24 cellular contexts compared by ENCODE assay signal in the genomic region with DNA sequence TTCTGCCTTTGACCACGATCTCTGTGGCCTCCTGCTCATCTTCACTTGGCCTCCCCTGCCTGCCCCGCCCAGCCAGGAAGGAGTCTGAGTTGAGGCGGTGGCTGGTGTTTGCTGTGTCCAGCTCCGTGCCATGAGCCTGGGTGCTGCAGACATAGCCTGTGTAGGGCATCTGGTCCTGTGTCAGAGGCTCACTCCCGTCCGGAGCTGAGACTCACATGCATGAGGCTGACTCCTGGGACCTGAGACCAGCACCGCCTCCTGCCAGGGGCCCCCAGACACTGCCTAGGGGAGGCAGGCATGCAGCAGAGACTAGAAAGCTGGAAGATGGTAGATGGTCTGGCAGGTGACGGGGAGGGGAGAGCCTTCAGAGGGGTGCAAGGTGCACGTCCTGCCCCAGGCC. TPM values are rescaled to one million over a fixed set of nuclear protein-coding genes. Genes with fewer than 3 reads are reported as not detected.
DNase-seq lines count a peak whose midpoint lies in the region; ATAC-seq and TF ChIP-seq lines count a peak whose summit lies in the region.
"Had no signal": no experiment of that assay in that cellular context is flagged by ENCODE, and none has a peak within 500 bp of the region (broad histone marks: within the 10 kb centered on the region; RNA-seq: fewer than 3 reads in every experiment).

No MANE protein-coding gene starts in this region.

- no peak overlapping the region for H3K27ac Mint-ChIP-seq in chondrocyte (ENCODE audit: unreplicated experiment)
- H3K27ac Mint-ChIP-seq: CD4-positive, alpha-beta T cell; CD8-positive, alpha-beta memory T cell; HFFc6 had no signal

- no peak for TF ChIP-seq CTCF in chondrocyte (IDR thresholded peaks at IDR 0.05)
- no peak for TF ChIP-seq CTCF in lower lobe of right lung (IDR thresholded peaks at IDR 0.05)
- TF ChIP-seq CTCF in omental fat pad (IDR thresholded peaks at IDR 0.05) = no peak
- no peak for TF ChIP-seq CTCF in esophagus squamous epithelium (IDR thresholded peaks at IDR 0.05)

- peak; percentile 10 for DNase-seq in left cardiac atrium
- no peak for DNase-seq in cardiac septum (ENCODE audit: low spot score)
- peak; percentile 73 for DNase-seq in chondrocyte (ENCODE audit: low spot score)
- peak; percentile 34 for DNase-seq in lower lobe of right lung
- DNase-seq in omental fat pad (ENCODE audit: low spot score) = no peak
- no peak for DNase-seq in NCI-H510A (lab: John Stamatoyannopoulos, UW)
- no peak for DNase-seq in esophagus squamous epithelium (lab: John Stamatoyannopoulos, UW)
- DNase-seq: 8988T; ACHN; AML-193; BE2C; CD4-positive, alpha-beta T cell; CD8-positive, alpha-beta memory T cell; DMS 273 treated with DMSO at 0.1 percent for 48 hours; DMS79; EL; GDM1; GOT3; HFFc6 had no signal

- H3K36me3 ChIP-seq in lower lobe of right lung (no peaks in the 10 kb centered on the region), esophagus squamous epithelium (no peaks in the 10 kb centered on the region)
- H3K36me3 ChIP-seq: BE2C; BLaER1 treated with 17β-estradiol and CSF1 and Interleukin-3, amounts not matched to agents 10 nM and 100 nM; HAP-1 had no signal

- WGBS in esophagus squamous epithelium, 2 donors = 66 to 83% methylated on average over 4 of the region's 9 CpGs

- no peak for TF ChIP-seq POLR2A in esophagus squamous epithelium (IDR thresholded peaks at IDR 0.05)

- H3K27me3 ChIP-seq in lower lobe of right lung (ENCODE audit: low read depth) (peaks cover 16% of the 10 kb centered on the region), esophagus squamous epithelium (peaks cover 0 to 75% (median 0%) of the 10 kb centered on the region in 4 donors)

- ATAC-seq in left cardiac atrium (no peak), lower lobe of right lung (no peak), omental fat pad (ENCODE audit: low FRiP score) (peak; percentile 31), GM21360 (IDR thresholded peaks at IDR 0.05; ENCODE audit: unreplicated experiment) (no peak)
- ATAC-seq: A549 had no signal

- intact Hi-C loops in left cardiac atrium (cut with DNase I) = no loop called here
- intact Hi-C loops in cardiac septum (cut with DNase I) = no loop called here
- intact Hi-C loops in lower lobe of right lung (cut with DNase I) = no loop called here
- intact Hi-C loops in esophagus squamous epithelium (cut with DNase I) = no loop called here

- H3K4me3 ChIP-seq in lower lobe of right lung (no peak overlapping the region), esophagus squamous epithelium (no peak overlapping the region)
- H3K4me3 ChIP-seq: A549; BLaER1 treated with 17β-estradiol and CSF1 and Interleukin-3, amounts not matched to agents 10 nM and 100 nM; HAP-1 had no signal

- H3K4me1 Mint-ChIP-seq in chondrocyte (ENCODE audit: low read depth) = no peaks in the 10 kb centered on the region
- H3K4me1 Mint-ChIP-seq: CD14-positive monocyte; CD8-positive, alpha-beta memory T cell had no signal

- no peaks in the 10 kb centered on the region for H3K36me3 Mint-ChIP-seq in chondrocyte (ENCODE audit: low read depth)
- H3K36me3 Mint-ChIP-seq: CD8-positive, alpha-beta memory T cell had no signal

- H3K27me3 Mint-ChIP-seq in chondrocyte (ENCODE audit: low read depth) = no peaks in the 10 kb centered on the region

- H3K4me3 Mint-ChIP-seq in chondrocyte (ENCODE audit: unreplicated experiment) = no peak overlapping the region
- H3K4me3 Mint-ChIP-seq: CD14-positive monocyte; CD4-positive, alpha-beta T cell; CD8-positive, alpha-beta memory T cell; HFFc6 had no signal

- H3K27ac ChIP-seq in lower lobe of right lung = no peak overlapping the region
- H3K27ac ChIP-seq in esophagus squamous epithelium = no peak overlapping the region
- H3K27ac ChIP-seq: A549; BLaER1 treated with 17β-estradiol and CSF1 and Interleukin-3, amounts not matched to agents 10 nM and 100 nM had no signal

- no peaks in the 10 kb centered on the region for H3K4me1 ChIP-seq in lower lobe of right lung
- H3K4me1 ChIP-seq in esophagus squamous epithelium = no peaks in the 10 kb centered on the region
- H3K4me1 ChIP-seq: A549, BE2C, HAP-1 had no signal

- H3K9me3 Mint-ChIP-seq in chondrocyte (ENCODE audit: low read depth) = peaks cover 17% of the 10 kb centered on the region
- H3K9me3 Mint-ChIP-seq: CD4-positive, alpha-beta T cell had no signal

- no peaks in the 10 kb centered on the region for H3K9me3 ChIP-seq in lower lobe of right lung
- H3K9me3 ChIP-seq in esophagus squamous epithelium = no peaks in the 10 kb centered on the region
- H3K9me3 ChIP-seq: A549, BE2C, HAP-1 had no signal

RNA-seq across cellular contexts. Expression of a gene that starts 52.2 kb away (rescaled TPM):
- total RNA-seq in left cardiac atrium (under 1 TPM; 0.52 to 0.53 TPM), cardiac septum (0.35 TPM), chondrocyte (0.60 to 1.8 TPM (median 0.67 TPM) in 3 replicates), lower lobe of right lung (2.6 TPM), omental fat pad (under 1 TPM; 0.12 to 0.95 (median 0.26) TPM), esophagus squamous epithelium (under 1 TPM in 3 of 4 donors, not detected in 1; 0.04 to 0.19 (median 0.15) TPM)

Comparison
In these comparisons a context has a peak if more than half of its experiments do, and no peak if none do; other contexts are left out.
1. DNase-seq: peak in left cardiac atrium (single experiment), chondrocyte (single experiment) and lower lobe of right lung (single experiment); none in cardiac septum (single experiment), omental fat pad (single experiment), NCI-H510A (single experiment) and esophagus squamous epithelium (single experiment).